Comparison of ENCODE assay signal across 27 cellular contexts in the genomic region with DNA sequence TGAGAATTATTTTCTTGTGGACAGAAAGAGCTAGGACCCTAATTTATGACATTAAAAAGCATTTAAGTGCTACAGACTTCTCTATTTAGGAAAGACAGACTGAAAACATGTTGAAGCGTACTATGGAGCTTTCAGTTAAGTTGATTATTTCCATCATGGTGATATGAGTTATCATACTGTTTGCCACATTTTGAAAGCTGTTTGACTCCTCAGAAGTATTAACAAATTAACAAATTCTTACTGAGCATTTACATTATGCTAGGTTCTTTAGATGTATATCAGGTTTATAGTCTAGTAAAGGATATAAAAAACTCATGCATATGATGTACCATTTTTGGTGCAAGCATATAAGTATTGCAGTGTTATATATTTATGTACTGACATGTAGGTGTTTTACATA.
"Had no signal": no experiment of that assay in that cellular context is flagged by ENCODE, and none has a peak within 500 bp of the region (broad histone marks: within the 10 kb centered on the region; RNA-seq: fewer than 3 reads in every experiment).

No MANE protein-coding gene starts in this region.

- H3K4me1 Mint-ChIP-seq: activated CD4-positive, alpha-beta T cell treated with anti-CD3 and anti-CD28 coated beads, Interleukin-2, amount 10 ng/mL, durations not matched to agents 7 days and 5 days had no signal

- DNase-seq: activated CD4-positive, alpha-beta memory T cell treated with anti-CD3 and anti-CD28 coated beads for 36 hours; activated CD4-positive, alpha-beta T cell treated with anti-CD3 and anti-CD28 coated beads, Interleukin-2, amount 10 ng/mL, durations not matched to agents 7 days and 5 days; activated CD4-positive, CD25-positive, alpha-beta regulatory T cell; activated gamma-delta T cell; activated naive CD4-positive, alpha-beta T cell treated with anti-CD3 and anti-CD28 coated beads for 36 hours; activated T-cell treated with anti-CD3 and anti-CD28 coated beads for 4 hours; activated T-cell treated with anti-CD3 and anti-CD28 coated beads, Interleukin-2, amount 50 U/mL, for 48 hours; amygdala; MG63; MV-4-11; NCI-H1092 treated with DMSO at 0.1 percent for 48 hours; NCI-H1417 treated with DMSO at 0.1 percent for 48 hours; NCI-H1694; NCI-H2029; NCI-H2107; NCI-H2171 treated with DMSO at 0.1 percent for 48 hours; NCI-H510A treated with DMSO at 0.1 percent for 48 hours; PC-3; SIG-M5; T-cell; T-helper 2 cell; T1000 had no signal

- H3K4me3 ChIP-seq: breast epithelium, MG63 had no signal

- H3K27me3 ChIP-seq: breast epithelium, MG63 had no signal

- H3K9ac ChIP-seq: KMS-11 had no signal

- H3K27ac Mint-ChIP-seq: activated CD4-positive, alpha-beta memory T cell treated with anti-CD3 and anti-CD28 coated beads for 36 hours; activated CD4-positive, alpha-beta T cell treated with anti-CD3 and anti-CD28 coated beads, Interleukin-2, amount 10 ng/mL, durations not matched to agents 7 days and 5 days; activated naive CD4-positive, alpha-beta T cell treated with anti-CD3 and anti-CD28 coated beads for 36 hours; activated naive CD8-positive, alpha-beta T cell; activated T-helper 17 cell treated with anti-CD3 and anti-CD28 coated beads, Interleukin-2, amount 50 U/mL, for 72 hours; T-cell had no signal

- ATAC-seq: activated T-helper 17 cell treated with anti-CD3 and anti-CD28 coated beads, Interleukin-2, amount 50 U/mL, for 72 hours; T-cell had no signal

- H3K4me3 Mint-ChIP-seq: activated CD4-positive, alpha-beta memory T cell treated with anti-CD3 and anti-CD28 coated beads for 36 hours; activated CD4-positive, alpha-beta T cell treated with anti-CD3 and anti-CD28 coated beads, Interleukin-2, amount 10 ng/mL, durations not matched to agents 7 days and 5 days; activated naive CD4-positive, alpha-beta T cell treated with anti-CD3 and anti-CD28 coated beads for 36 hours; activated naive CD8-positive, alpha-beta T cell; activated T-helper 17 cell treated with anti-CD3 and anti-CD28 coated beads, Interleukin-2, amount 50 U/mL, for 72 hours; T-cell had no signal

- H3K9me3 Mint-ChIP-seq: activated CD4-positive, alpha-beta T cell treated with anti-CD3 and anti-CD28 coated beads, Interleukin-2, amount 10 ng/mL, durations not matched to agents 7 days and 5 days; activated T-helper 17 cell treated with anti-CD3 and anti-CD28 coated beads, Interleukin-2, amount 50 U/mL, for 72 hours had no signal

- H3K4me2 ChIP-seq: KMS-11 had no signal

- H3K9me3 ChIP-seq: breast epithelium, MG63 had no signal

- H3K36me3 ChIP-seq: breast epithelium, MG63 had no signal

- H3K36me3 Mint-ChIP-seq: activated CD4-positive, alpha-beta memory T cell treated with anti-CD3 and anti-CD28 coated beads for 36 hours had no signal

- H3K27ac ChIP-seq: breast epithelium, KMS-11, VCaP had no signal
